Comparison of ENCODE assay signal across 16 cellular contexts in the genomic region with DNA sequence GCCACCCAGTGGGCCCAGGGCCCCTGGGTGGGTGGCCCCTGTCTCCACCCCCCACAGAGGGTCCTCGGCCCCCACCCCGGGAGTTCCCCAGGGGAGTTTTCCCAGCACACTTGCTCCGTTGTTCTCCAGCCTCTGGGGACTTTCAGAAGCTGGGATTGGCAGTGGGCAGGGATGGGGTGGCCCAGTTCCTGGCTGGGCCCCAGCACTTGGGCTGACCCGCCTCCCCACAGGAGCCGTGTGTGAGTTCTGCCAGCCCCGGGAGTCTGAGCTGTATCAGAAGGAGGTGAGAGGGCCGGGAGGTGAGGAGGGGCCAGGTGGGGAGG. TPM values are rescaled to one million over a fixed set of nuclear protein-coding genes. Genes with fewer than 3 reads are reported as not detected.
"Had no signal": no experiment of that assay in that cellular context is flagged by ENCODE, and none has a peak within 500 bp of the region (broad histone marks: within the 10 kb centered on the region; RNA-seq: fewer than 3 reads in every experiment).

No MANE protein-coding gene starts in this region.

- H3K4me3 Mint-ChIP-seq: activated CD4-positive, alpha-beta T cell treated with anti-CD3 and anti-CD28 coated beads, Interleukin-2, amount 10 ng/mL, durations not matched to agents 7 days and 5 days; activated naive CD8-positive, alpha-beta T cell; neural crest cell; T-helper 2 cell treated with Interferon-gamma antibody and Interleukin-4, amounts not matched to agents 5 μg/mL and 100 μg/mL, for 36 hours had no signal

- H3K9me3 Mint-ChIP-seq: activated CD4-positive, alpha-beta T cell treated with anti-CD3 and anti-CD28 coated beads, Interleukin-2, amount 10 ng/mL, durations not matched to agents 7 days and 5 days; neural crest cell; T-helper 2 cell treated with Interferon-gamma antibody and Interleukin-4, amounts not matched to agents 5 μg/mL and 100 μg/mL, for 36 hours had no signal

- H3K27ac ChIP-seq: sigmoid colon had no signal

- H3K4me3 ChIP-seq: sigmoid colon had no signal

- H3K27ac Mint-ChIP-seq: activated CD4-positive, alpha-beta T cell treated with anti-CD3 and anti-CD28 coated beads, Interleukin-2, amount 10 ng/mL, durations not matched to agents 7 days and 5 days; activated naive CD8-positive, alpha-beta T cell; T-helper 2 cell treated with Interferon-gamma antibody and Interleukin-4, amounts not matched to agents 5 μg/mL and 100 μg/mL, for 36 hours had no signal

- H3K9me3 ChIP-seq: sigmoid colon had no signal

- DNase-seq: activated CD4-positive, alpha-beta T cell treated with anti-CD3 and anti-CD28 coated beads, Interleukin-2, amount 10 ng/mL, durations not matched to agents 7 days and 5 days; activated CD8-positive, alpha-beta memory T cell treated with anti-CD3 and anti-CD28 coated beads, Interleukin-2, amount 50 U/mL, for 48 hours; activated gamma-delta T cell treated with Interleukin-2 at 50 U/mL for 16 hours; amniotic stem cell; caudate nucleus; hippocampal formation; mesendoderm; sigmoid colon; stimulated activated CD4-positive, alpha-beta T cell treated with anti-CD3 and anti-CD28 coated beads, Interleukin-1b, Interleukin-23, amount 100 ng/mL, for 48 hours had no signal

- H3K36me3 ChIP-seq: sigmoid colon had no signal

- FAIRE-seq: colon had no signal

RNA-seq across cellular contexts. Expression of a gene that starts 2.0 kb away (rescaled TPM):
- total RNA-seq: kidney epithelial cell, neural crest cell, osteocyte had no signal

RNA-seq across cellular contexts. Expression of a gene that starts 15.9 kb away (rescaled TPM):
- total RNA-seq: activated CD4-positive, alpha-beta T cell treated with anti-CD3 and anti-CD28 coated beads, Interleukin-2, amount 10 ng/mL, durations not matched to agents 7 days and 5 days; neural crest cell; osteocyte; sigmoid colon had no signal
- polyA plus RNA-seq: liver had no signal
